ENCODE assay signal across 10 cellular contexts in the genomic region with DNA sequence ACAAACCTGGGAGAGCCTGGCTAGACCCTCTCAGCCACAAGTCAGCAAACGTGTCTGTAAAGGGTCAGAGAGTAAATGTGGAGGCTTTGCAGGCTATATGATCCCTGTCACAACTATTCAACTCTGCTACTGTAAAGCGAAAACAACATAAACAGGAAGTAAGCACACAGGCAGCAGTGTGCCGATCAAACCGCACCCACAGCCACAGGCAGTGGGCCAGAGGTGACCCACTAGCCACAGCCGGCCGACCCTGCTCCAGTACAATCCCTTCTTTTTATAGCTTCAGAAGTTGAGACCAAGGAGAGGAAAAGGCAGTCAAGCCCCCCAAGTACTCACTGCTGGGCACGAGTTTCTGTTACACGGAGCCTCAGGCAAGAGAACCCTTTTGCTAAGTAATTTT.
DNase-seq lines count a peak whose midpoint lies in the region; ATAC-seq and TF ChIP-seq lines count a peak whose summit lies in the region.
"Had no signal": no experiment of that assay in that cellular context is flagged by ENCODE, and none has a peak within 500 bp of the region (broad histone marks: within the 10 kb centered on the region; RNA-seq: fewer than 3 reads in every experiment).

No MANE protein-coding gene starts in this region.

- no peak overlapping the region for H3K27ac ChIP-seq in mesendoderm (ENCODE audit: low read depth, low read length)
- H3K27ac ChIP-seq: WERI-Rb-1 had no signal

- H3K4me2 ChIP-seq in mesendoderm (ENCODE audit: low read length): no peak overlapping the region

- no peaks in the 10 kb centered on the region for H3K79me1 ChIP-seq in mesendoderm (ENCODE audit: low read length)

- H3K4ac ChIP-seq in mesendoderm (ENCODE audit: low read depth, low read length): peak overlapping the region; percentile 37

- TF ChIP-seq CTCF in GM10248 (IDR thresholded peaks at IDR 0.05; ENCODE audit: control extremely low read depth, extremely low read depth, low read depth, missing control alignments): no peak

- no peak overlapping the region for H3K9ac ChIP-seq in mesendoderm (ENCODE audit: low read length)

- no peak overlapping the region for H4K8ac ChIP-seq in mesendoderm (ENCODE audit: low read depth, low read length)

- no peak overlapping the region for H2BK15ac ChIP-seq in mesendoderm (replicated peaks; ENCODE audit: low read depth)

- H3K79me2 ChIP-seq in mesendoderm (ENCODE audit: control insufficient read depth, insufficient read depth, low read length): no peaks in the 10 kb centered on the region

- no peak overlapping the region for H3K23ac ChIP-seq in mesendoderm (ENCODE audit: low read length)

- H3K56ac ChIP-seq in mesendoderm (ENCODE audit: low read length): peak overlapping the region; percentile 37

- H2BK5ac ChIP-seq in mesendoderm (ENCODE audit: low read length): no peak overlapping the region

- no peak overlapping the region for H2AK5ac ChIP-seq in mesendoderm (ENCODE audit: low read length)

- CTCF ChIA-PET in GM10248 (lab: Yijun Ruan, JAX): no interaction called here

- no peak overlapping the region for H4K5ac ChIP-seq in mesendoderm (ENCODE audit: low read length)

- no peaks in the 10 kb centered on the region for H3K36me3 ChIP-seq in mesendoderm (ENCODE audit: control insufficient read depth, insufficient read depth, low read length)
- H3K36me3 ChIP-seq: heart right ventricle, WERI-Rb-1 had no signal

- no peak overlapping the region for H3K4me3 ChIP-seq in mesendoderm (ENCODE audit: low read length)

- H3K4me1 ChIP-seq in mesendoderm (ENCODE audit: control insufficient read depth, low read depth, low read length): peaks cover 5% of the 10 kb centered on the region

- WGBS in mesendoderm (ENCODE audit: extremely low coverage, insufficient coverage, low lambda C conversion rate): no CpG with 5 or more reads among the region's 8 CpGs

- no peak overlapping the region for H3K18ac ChIP-seq in mesendoderm (ENCODE audit: low read length)

- POLR2A ChIA-PET in GM10248 (lab: Yijun Ruan, JAX): no interaction called here

- H3K27me3 ChIP-seq in mesendoderm (ENCODE audit: insufficient read depth, low read length, poor library complexity): no peaks in the 10 kb centered on the region
- H3K27me3 ChIP-seq: heart right ventricle had no signal

- ATAC-seq in HG02588 (IDR thresholded peaks at IDR 0.05; ENCODE audit: unreplicated experiment): peak; percentile 77
- no peak for ATAC-seq in HG03025 (IDR thresholded peaks at IDR 0.05; ENCODE audit: low FRiP score, unreplicated experiment)
- no peak for ATAC-seq in GM18907 (IDR thresholded peaks at IDR 0.05; ENCODE audit: unreplicated experiment)

- peak; percentile 53 for DNase-seq in GM10248 (ENCODE audit: extremely low spot score)
- DNase-seq in SW480 (ENCODE audit: low spot score): peak; percentile 70
- no peak for DNase-seq in mesendoderm
- no peak for DNase-seq in Kasumi-1 (lab: John Stamatoyannopoulos, UW)
- no peak for DNase-seq in inferior parietal cortex (ENCODE audit: extremely low spot score)
- DNase-seq: heart right ventricle, WERI-Rb-1 had no signal

- no peak overlapping the region for H2BK120ac ChIP-seq in mesendoderm (ENCODE audit: low read depth, low read length)

Comparison
In these comparisons a context has a peak if more than half of its experiments do, and no peak if none do; other contexts are left out.
1. DNase-seq: peak in GM10248 (single experiment) and SW480 (single experiment); none in mesendoderm (single experiment), Kasumi-1 (0 of 2) and inferior parietal cortex (single experiment).